In genomic region chr1:6727535-6727934, GRCh38 we compare ENCODE assay signal across 8 cellular contexts. TPM values are rescaled to one million over a fixed set of nuclear protein-coding genes. Genes with fewer than 3 reads are reported as not detected.
DNase-seq lines count a peak whose midpoint lies in the region; ATAC-seq, FAIRE-seq and TF ChIP-seq lines count a peak whose summit lies in the region.

No MANE protein-coding gene starts in this region.

- no peak overlapping the region for H3K27ac Mint-ChIP-seq in astrocyte (ENCODE audit: unreplicated experiment)

- H3K9me3 Mint-ChIP-seq in astrocyte (ENCODE audit: unreplicated experiment) = peaks cover 7% of the 10 kb centered on the region

- no peak overlapping the region for H3K4me3 Mint-ChIP-seq in astrocyte (ENCODE audit: unreplicated experiment)

- H2AFZ ChIP-seq in SU-DHL-6 (ENCODE audit: low read depth, low read length, severe bottlenecking) (no peak overlapping the region), astrocyte (ENCODE audit: low read depth, low read length) (no peak overlapping the region)

- FAIRE-seq in astrocyte (lab: Jason Lieb, UNC) = no peak

- ATAC-seq in HG03460 (IDR thresholded peaks at IDR 0.05; ENCODE audit: unreplicated experiment) = no peak
- no peak for ATAC-seq in HG03108 (IDR thresholded peaks at IDR 0.05; ENCODE audit: unreplicated experiment)

- TF ChIP-seq CTCF in DOHH2 (IDR thresholded peaks at IDR 0.05; ENCODE audit: low read depth, low read length, poor library complexity, severe bottlenecking) (peak; percentile 98), LNCaP clone FGC (IDR thresholded peaks at IDR 0.05; ENCODE audit: control insufficient read depth, extremely low read depth, insufficient read depth) (peak; percentile 67), SU-DHL-6 (IDR thresholded peaks at IDR 0.05; ENCODE audit: insufficient read depth, low read length, poor library complexity, severe bottlenecking) (peak; percentile 95), astrocyte (IDR thresholded peaks at IDR 0.05; ENCODE audit: insufficient read depth, low read depth, low read length) (peak; percentile 91)

- peaks cover 9% of the 10 kb centered on the region for H3K27me3 ChIP-seq in DOHH2 (ENCODE audit: control insufficient read depth, low read length)
- no peaks in the 10 kb centered on the region for H3K27me3 ChIP-seq in SU-DHL-6 (ENCODE audit: low read length)
- H3K27me3 ChIP-seq in astrocyte (ENCODE audit: insufficient read depth, low read length) = no peaks in the 10 kb centered on the region

- no peak overlapping the region for H3K4me3 ChIP-seq in DOHH2 (ENCODE audit: low read length)
- no peak overlapping the region for H3K4me3 ChIP-seq in LNCaP clone FGC (ENCODE audit: low read depth, low read length)
- no peak overlapping the region for H3K4me3 ChIP-seq in SU-DHL-6 (ENCODE audit: insufficient read depth, low read length, poor library complexity, severe bottlenecking)
- no peak overlapping the region for H3K4me3 ChIP-seq in astrocyte (ENCODE audit: insufficient read depth, low read depth, low read length)

- no peaks in the 10 kb centered on the region for H3K27me3 Mint-ChIP-seq in astrocyte (ENCODE audit: low read depth, unreplicated experiment)

- no peak overlapping the region for H3K27ac ChIP-seq in DOHH2 (ENCODE audit: low read depth, low read length)
- H3K27ac ChIP-seq in SU-DHL-6 (ENCODE audit: low read depth, low read length) = no peak overlapping the region
- no peak overlapping the region for H3K27ac ChIP-seq in astrocyte (ENCODE audit: low read depth, low read length)

- H4K20me1 ChIP-seq in DOHH2 (ENCODE audit: control insufficient read depth, insufficient read depth, low read depth, low read length) (no peaks in the 10 kb centered on the region), SU-DHL-6 (ENCODE audit: low read depth, low read length) (no peaks in the 10 kb centered on the region), astrocyte (ENCODE audit: insufficient read depth, low read length) (no peaks in the 10 kb centered on the region)

- H3K9me2 ChIP-seq in DOHH2 (replicated peaks; ENCODE audit: control insufficient read depth, low read length) = no peaks in the 10 kb centered on the region
- no peaks in the 10 kb centered on the region for H3K9me2 ChIP-seq in SU-DHL-6 (replicated peaks; ENCODE audit: insufficient read depth, low read length)

- no peaks in the 10 kb centered on the region for H3K36me3 ChIP-seq in DOHH2 (ENCODE audit: control insufficient read depth, low read length)
- H3K36me3 ChIP-seq in SU-DHL-6 (ENCODE audit: low read length) = no peaks in the 10 kb centered on the region
- no peaks in the 10 kb centered on the region for H3K36me3 ChIP-seq in astrocyte (ENCODE audit: insufficient read depth, low read length)

- H3K9me3 ChIP-seq in DOHH2 (ENCODE audit: control insufficient read depth, insufficient read depth, low read length) (no peaks in the 10 kb centered on the region), SU-DHL-6 (ENCODE audit: insufficient read depth, low read length) (no peaks in the 10 kb centered on the region), astrocyte (ENCODE audit: insufficient read depth, low read depth, low read length) (no peaks in the 10 kb centered on the region)

- H3K9ac ChIP-seq in SU-DHL-6 (ENCODE audit: low read length) (no peak overlapping the region), astrocyte (ENCODE audit: low read length) (no peak overlapping the region)

- H3K4me1 Mint-ChIP-seq in astrocyte (ENCODE audit: low read depth, unreplicated experiment) = peaks cover 14% of the 10 kb centered on the region

- H3K36me3 Mint-ChIP-seq in astrocyte (ENCODE audit: low read depth, unreplicated experiment) = no peaks in the 10 kb centered on the region

- no peaks in the 10 kb centered on the region for H3K79me2 ChIP-seq in DOHH2 (ENCODE audit: control insufficient read depth, low read length)
- no peaks in the 10 kb centered on the region for H3K79me2 ChIP-seq in SU-DHL-6 (ENCODE audit: insufficient read depth, low read length)
- H3K79me2 ChIP-seq in astrocyte (ENCODE audit: insufficient read depth, low read length) = no peaks in the 10 kb centered on the region

- H3K4me2 ChIP-seq in DOHH2 (ENCODE audit: low read length) (no peak overlapping the region), SU-DHL-6 (ENCODE audit: low read depth, low read length, poor library complexity, severe bottlenecking) (no peak overlapping the region), astrocyte (ENCODE audit: low read length) (no peak overlapping the region)

- DNase-seq in LNCaP clone FGC (ENCODE audit: low read depth) = no peak
- no peak for DNase-seq in astrocyte (ENCODE audit: low read depth)
- DNase-seq in iPS-NIHi7 (ENCODE audit: extremely low spot score) = peak; percentile 80
- DNase-seq in stimulated activated CD4-positive, alpha-beta T cell treated with anti-CD3 and anti-CD28 coated beads, Interleukin-1b, Interleukin-23, amount 100 ng/mL, for 48 hours = peak; percentile 52

- H3F3A ChIP-seq in DOHH2 (ENCODE audit: control insufficient read depth, insufficient read depth) (no peaks in the 10 kb centered on the region), SU-DHL-6 (ENCODE audit: insufficient read depth) (no peaks in the 10 kb centered on the region)

- H3K4me1 ChIP-seq in DOHH2 (ENCODE audit: control insufficient read depth, low read length) = no peaks in the 10 kb centered on the region
- H3K4me1 ChIP-seq in astrocyte (ENCODE audit: insufficient read depth, low read length) = peaks cover 17% of the 10 kb centered on the region

RNA-seq across cellular contexts. Expression of gene DNAJC11, which starts 25.9 kb away (rescaled TPM):
- total RNA-seq in astrocyte = 58.9 and 63.9 TPM in 2 replicates

RNA-seq across cellular contexts. Expression of gene CAMTA1, which starts 57.7 kb away (rescaled TPM):
- 69.2 and 77.6 TPM in 2 replicates for total RNA-seq in astrocyte

Comparison
In these comparisons a context has a peak if more than half of its experiments do, and no peak if none do; other contexts are left out.
1. DNase-seq: peak in iPS-NIHi7 (single experiment) and stimulated activated CD4-positive, alpha-beta T cell treated with anti-CD3 and anti-CD28 coated beads, Interleukin-1b, Interleukin-23, amount 100 ng/mL, for 48 hours (single experiment); none in LNCaP clone FGC (single experiment) and astrocyte (single experiment).
2. Peak in every context shown above with its lines, with median percentiles within 50 percentile points of each other: CTCF ChIP-seq.